Comparison of ENCODE assay signal across 7 cellular contexts in the genomic region with DNA sequence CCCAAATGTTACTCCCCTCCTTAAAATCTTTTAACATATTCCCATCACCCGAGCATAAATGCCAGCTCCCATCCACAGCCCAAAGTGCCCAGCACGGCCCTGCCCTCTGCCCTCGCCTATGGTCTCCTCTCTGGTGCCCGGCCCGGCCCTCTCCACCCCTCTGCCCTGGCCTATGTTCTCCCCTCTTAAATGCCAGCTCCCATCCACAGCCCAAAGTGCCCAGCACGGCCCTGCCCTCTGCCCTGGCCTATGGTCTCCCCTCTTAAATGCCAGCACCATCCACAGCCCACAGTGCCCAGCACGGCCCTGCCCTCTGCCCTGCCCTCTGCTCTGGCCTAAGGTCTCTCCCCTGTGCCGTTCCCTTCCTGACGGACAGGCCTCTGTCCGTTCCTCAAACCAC.
DNase-seq lines count a peak whose midpoint lies in the region; ATAC-seq and TF ChIP-seq lines count a peak whose summit lies in the region.
"Not testable (repeated sequence)": the region's sequence is repeated elsewhere in the genome, so short reads cannot be mapped to it uniquely, and the experiment has no call there.

No MANE protein-coding gene starts in this region.

- not testable (repeated sequence) for ATAC-seq in left lobe of liver

- H3K4me2 ChIP-seq in MM.1S (ENCODE audit: low read depth, low read length) = not testable (repeated sequence)

- not testable (repeated sequence) for TF ChIP-seq POLR2A in esophagus muscularis mucosa (IDR thresholded peaks at IDR 0.05; ENCODE audit: low read depth); sigmoid colon (IDR thresholded peaks at IDR 0.05)

- H3K36me3 Mint-ChIP-seq in chondrocyte (ENCODE audit: low read depth); osteocyte (ENCODE audit: unreplicated experiment); type B pancreatic cell: not testable (repeated sequence)

- not testable (repeated sequence) for H3K4me3 Mint-ChIP-seq in chondrocyte (ENCODE audit: unreplicated experiment); osteocyte (ENCODE audit: unreplicated experiment); type B pancreatic cell

- H3K4me3 ChIP-seq in MM.1S (ENCODE audit: low read length); esophagus muscularis mucosa; sigmoid colon: not testable (repeated sequence)

- DNase-seq in MM.1S (peak; percentile 2), chondrocyte (ENCODE audit: low spot score) (peak; percentile 44), esophagus muscularis mucosa (ENCODE audit: extremely low spot score) (peak; percentile 64), left lobe of liver (ENCODE audit: low spot score) (peak; percentile 8), osteocyte (ENCODE audit: extremely low spot score, unreplicated experiment) (peak; percentile 65), sigmoid colon (peak; percentile 20), type B pancreatic cell (ENCODE audit: extremely low spot score, unreplicated experiment) (peak; percentile 44)

- H3K79me2 ChIP-seq in MM.1S (ENCODE audit: low read length) = not testable (repeated sequence)

- not testable (repeated sequence) for H2AFZ ChIP-seq in MM.1S (ENCODE audit: low read length)

- intact Hi-C loops in esophagus muscularis mucosa (cut with DNase I) = loop anchor here (10.0 kb wide), 1 partner anchor 61 kb away; no protein-coding TSS in a partner anchor
- intact Hi-C loops in sigmoid colon (cut with DNase I) = not testable (repeated sequence)

- 78% methylated on average over 7 of the region's 10 CpGs for WGBS in esophagus muscularis mucosa
- WGBS in sigmoid colon, 2 donors = 76 to 82% methylated on average over 10 of the region's 10 CpGs

- not testable (repeated sequence) for H3K9ac ChIP-seq in MM.1S (ENCODE audit: low read length)

- not testable (repeated sequence) for H3F3A ChIP-seq in MM.1S (ENCODE audit: insufficient read depth, low read length)

- TF ChIP-seq EP300 in esophagus muscularis mucosa (IDR thresholded peaks at IDR 0.05); sigmoid colon (IDR thresholded peaks at IDR 0.05): not testable (repeated sequence)

- H3K27me3 ChIP-seq in MM.1S (replicated peaks; ENCODE audit: insufficient read depth, low read length) (peaks cover 37% of the 10 kb centered on the region), esophagus muscularis mucosa (peaks cover 0 to 16% (median 0%) of the 10 kb centered on the region in 4 donors), sigmoid colon (peaks cover 0 to 14% (median 0%) of the 10 kb centered on the region in 3 donors)

- not testable (repeated sequence) for H3K9me3 ChIP-seq in MM.1S (replicated peaks; ENCODE audit: insufficient read depth, low read length); esophagus muscularis mucosa; sigmoid colon

- not testable (repeated sequence) for H3K4me1 ChIP-seq in MM.1S (ENCODE audit: low read length); esophagus muscularis mucosa; sigmoid colon

- TF ChIP-seq CTCF in MM.1S (IDR thresholded peaks at IDR 0.05; ENCODE audit: low read length); chondrocyte (IDR thresholded peaks at IDR 0.05); esophagus muscularis mucosa (IDR thresholded peaks at IDR 0.05); osteocyte (IDR thresholded peaks at IDR 0.05); sigmoid colon (IDR thresholded peaks at IDR 0.05); type B pancreatic cell (conservative IDR thresholded peaks at IDR 0.05): not testable (repeated sequence)

- not testable (repeated sequence) for H3K9me3 Mint-ChIP-seq in chondrocyte (ENCODE audit: low read depth); osteocyte (ENCODE audit: unreplicated experiment); type B pancreatic cell

- not testable (repeated sequence) for H3K36me3 ChIP-seq in MM.1S (replicated peaks; ENCODE audit: insufficient read depth, low read length); esophagus muscularis mucosa; sigmoid colon

- not testable (repeated sequence) for H4K20me1 ChIP-seq in MM.1S (ENCODE audit: insufficient read depth, low read length)

- H3K27ac ChIP-seq in MM.1S (ENCODE audit: low read length); esophagus muscularis mucosa (replicated peaks in 1 of 4); sigmoid colon: not testable (repeated sequence)

- H3K4me1 Mint-ChIP-seq in chondrocyte (ENCODE audit: low read depth); osteocyte (ENCODE audit: unreplicated experiment); type B pancreatic cell (ENCODE audit: unreplicated experiment): not testable (repeated sequence)

- H3K9me2 ChIP-seq in MM.1S (replicated peaks; ENCODE audit: insufficient read depth, low read length) = not testable (repeated sequence)

- H3K27ac Mint-ChIP-seq in chondrocyte (ENCODE audit: unreplicated experiment); osteocyte (ENCODE audit: unreplicated experiment); type B pancreatic cell: not testable (repeated sequence)

- H3K27me3 Mint-ChIP-seq in chondrocyte (ENCODE audit: low read depth) = peaks cover 22% of the 10 kb centered on the region
- peaks cover 37% of the 10 kb centered on the region for H3K27me3 Mint-ChIP-seq in osteocyte (ENCODE audit: unreplicated experiment)
- peaks cover 15% of the 10 kb centered on the region for H3K27me3 Mint-ChIP-seq in type B pancreatic cell

Comparison
In these comparisons a context has a peak if more than half of its experiments do, and no peak if none do; other contexts are left out.
1. DNase-seq: peak in every context shown above with its lines; median percentile 65 in osteocyte; 64 in esophagus muscularis mucosa; 44 in chondrocyte; 44 in type B pancreatic cell; 20 in sigmoid colon; 8 in left lobe of liver; 2 in MM.1S.